ENCODE assay signal across 25 cellular contexts in genomic region chr3:42184622-42185010, GRCh38.
DNase-seq lines count a peak whose midpoint lies in the region; ATAC-seq and TF ChIP-seq lines count a peak whose summit lies in the region.
"Had no signal": no experiment of that assay in that cellular context is flagged by ENCODE, and none has a peak within 500 bp of the region (broad histone marks: within the 10 kb centered on the region; RNA-seq: fewer than 3 reads in every experiment).

No MANE protein-coding gene starts in this region.

- TF ChIP-seq CTCF in WTC11 (IDR thresholded peaks at IDR 0.05): no peak
- TF ChIP-seq CTCF in dorsolateral prefrontal cortex (IDR thresholded peaks at IDR 0.05 in 54 of 56, conservative IDR thresholded peaks at IDR 0.05 in 2 of 56; ENCODE audit: low read depth in 1 of 56, partially characterized antibody in 56 of 56): no peak
- TF ChIP-seq CTCF in suprapubic skin (IDR thresholded peaks at IDR 0.05): no peak
- TF ChIP-seq CTCF in GM13977 (IDR thresholded peaks at IDR 0.05; ENCODE audit: extremely low read depth, insufficient read depth, missing control alignments): no peak
- no peak for TF ChIP-seq CTCF in right lobe of liver (IDR thresholded peaks at IDR 0.05)

- in situ Hi-C loops in GM13977 (cut with MboI; ENCODE audit: low pct_unique_long_range_greater_than_20kb, low sequenced_read_pairs, unreplicated experiment): no loop called here

- TF ChIP-seq POLR2A in suprapubic skin (IDR thresholded peaks at IDR 0.05) (no peak), right lobe of liver (IDR thresholded peaks at IDR 0.05) (no peak)

- ATAC-seq in WTC11 (no peak), naive B cell (ENCODE audit: low read depth in 2 of 2) (no peak), HG02588 (IDR thresholded peaks at IDR 0.05; ENCODE audit: unreplicated experiment) (no peak), right lobe of liver (no peak)
- ATAC-seq: HCT116, mucosa of descending colon had no signal

- H3K36me3 Mint-ChIP-seq in WTC11: peaks cover 29% of the 10 kb centered on the region
- H3K36me3 Mint-ChIP-seq in naive B cell: peaks cover 8 to 10% of the 10 kb centered on the region in 2 donors

- no peaks in the 10 kb centered on the region for H3K9me3 ChIP-seq in suprapubic skin
- H3K9me3 ChIP-seq in right lobe of liver: no peaks in the 10 kb centered on the region
- H3K9me3 ChIP-seq: ascending aorta, mucosa of descending colon, neutrophil, testis, vagina had no signal

- 81% methylated on average over 15 of the region's 15 CpGs for WGBS in suprapubic skin
- WGBS in right lobe of liver (ENCODE audit: insufficient coverage, low coverage, low lambda C conversion rate, missing lambda C conversion rate): 86% methylated on average over 6 of the region's 15 CpGs

- no peak for DNase-seq in WTC11 (ENCODE audit: low spot score)
- DNase-seq in dorsolateral prefrontal cortex: no peak
- DNase-seq in naive B cell: no peak
- DNase-seq in suprapubic skin (ENCODE audit: low spot score in 2 of 2): peak in 1 of 2 donors; percentile 48
- DNase-seq in GM13977 (ENCODE audit: low spot score): no peak
- no peak for DNase-seq in right lobe of liver
- DNase-seq: activated B cell treated with CpG ODN at 0.5 μM for 24 hours; activated CD4-positive, alpha-beta T cell treated with anti-CD3 and anti-CD28 coated beads, Interleukin-2, amount 50 U/mL, for 4 hours; activated CD8-positive, alpha-beta memory T cell treated with anti-CD3 and anti-CD28 coated beads, Interleukin-2, amount 50 U/mL, for 4 hours; foreskin keratinocyte; mucosa of descending colon; NCI-H1105; NCI-H446; NCI-H82; small intestine; stimulated activated CD4-positive, alpha-beta T cell treated with anti-CD3 and anti-CD28 coated beads, Interleukin-1b, Interleukin-23, amount 100 ng/mL, for 48 hours; T1000; testis had no signal

- H3K9me3 Mint-ChIP-seq in WTC11 (no peaks in the 10 kb centered on the region), naive B cell (no peaks in the 10 kb centered on the region)
- H3K9me3 Mint-ChIP-seq: activated B cell treated with CpG ODN at 0.5 μM for 24 hours had no signal

- H3K4me1 Mint-ChIP-seq in WTC11 (peaks cover 30% of the 10 kb centered on the region), naive B cell (peaks cover 0 to 10% (median 1%) of the 10 kb centered on the region in 3 donors)

- H3K4me3 Mint-ChIP-seq in WTC11 (no peak overlapping the region), naive B cell (peak overlapping the region in 1 of 8 donors; percentile 6)
- H3K4me3 Mint-ChIP-seq: activated B cell treated with CpG ODN at 0.5 μM for 24 hours; activated naive CD8-positive, alpha-beta T cell had no signal

- H3K27me3 Mint-ChIP-seq in WTC11 (ENCODE audit: low read depth) (no peaks in the 10 kb centered on the region), naive B cell (no peaks in the 10 kb centered on the region)
- H3K27me3 Mint-ChIP-seq: activated B cell treated with CpG ODN at 0.5 μM for 24 hours; activated naive CD8-positive, alpha-beta T cell had no signal

- H3K27me3 ChIP-seq in dorsolateral prefrontal cortex: no peaks in the 10 kb centered on the region
- no peaks in the 10 kb centered on the region for H3K27me3 ChIP-seq in suprapubic skin
- no peaks in the 10 kb centered on the region for H3K27me3 ChIP-seq in right lobe of liver
- H3K27me3 ChIP-seq: ascending aorta, foreskin keratinocyte, neutrophil, testis, vagina had no signal

- peak overlapping the region in 38 of 59 donors; percentile 0 to 74 (median 44) for H3K27ac ChIP-seq in dorsolateral prefrontal cortex
- peak overlapping the region; percentile 31 for H3K27ac ChIP-seq in suprapubic skin
- H3K27ac ChIP-seq in right lobe of liver: no peak overlapping the region
- H3K27ac ChIP-seq: C4-2B, foreskin keratinocyte, neutrophil, testis, vagina had no signal

- peaks cover 25% of the 10 kb centered on the region for H3K36me3 ChIP-seq in suprapubic skin
- peaks cover 0 to 4% (median 1%) of the 10 kb centered on the region in 4 donors for H3K36me3 ChIP-seq in right lobe of liver

- no peak overlapping the region for H3K4me3 ChIP-seq in dorsolateral prefrontal cortex
- H3K4me3 ChIP-seq in suprapubic skin: no peak overlapping the region
- H3K4me3 ChIP-seq in right lobe of liver: no peak overlapping the region
- H3K4me3 ChIP-seq: ascending aorta, mucosa of descending colon, testis, vagina had no signal

- CTCF ChIA-PET in WTC11 (lab: Charles Lee): interaction anchor here (1.1 to 7.9 kb wide), 2 partner anchors 8 to 67 kb away, joined by 5 to 81 read pairs; no protein-coding TSS in a partner anchor

- intact Hi-C loops in dorsolateral prefrontal cortex (cut with DNase I) (no loop called here), right lobe of liver (cut with DNase I) (no loop called here)

- H3K4me1 ChIP-seq in suprapubic skin (peaks cover 23% of the 10 kb centered on the region), right lobe of liver (peaks cover 0 to 13% (median 4%) of the 10 kb centered on the region in 4 donors)

- H3K27ac Mint-ChIP-seq in WTC11 (peak overlapping the region; percentile 71), naive B cell (peak overlapping the region in 4 of 6 donors; percentile 56 to 77 (median 69))
- H3K27ac Mint-ChIP-seq: activated B cell treated with CpG ODN at 0.5 μM for 24 hours; activated naive CD8-positive, alpha-beta T cell had no signal

- POLR2A ChIA-PET in WTC11 (lab: Charles Lee): no interaction called here

- no peak for TF ChIP-seq EP300 in suprapubic skin (IDR thresholded peaks at IDR 0.05)

TF ChIP-seq in WTC11, 78 proteins besides CTCF, POLR2A, EP300 and RAD21 (continues in another document):
- TF ChIP-seq HMGXB4 (CRISPR knock-in tag; IDR thresholded peaks at IDR 0.05) (no peak), IRF1 (CRISPR knock-in tag; IDR thresholded peaks at IDR 0.05) (no peak), MAX (CRISPR knock-in tag; IDR thresholded peaks at IDR 0.05) (no peak), E2F4 (CRISPR knock-in tag; IDR thresholded peaks at IDR 0.05; ENCODE audit: borderline replicate concordance, low read depth) (no peak), ZNF416 (CRISPR knock-in tag; IDR thresholded peaks at IDR 0.05) (no peak), ZBTB43 (CRISPR knock-in tag; IDR thresholded peaks at IDR 0.05) (no peak), ZNF512 (CRISPR knock-in tag; IDR thresholded peaks at IDR 0.05; ENCODE audit: borderline replicate concordance) (no peak), ZNF232 (CRISPR knock-in tag; IDR thresholded peaks at IDR 0.05) (no peak)

Comparison
In these comparisons a context has a peak if more than half of its experiments do, and no peak if none do; other contexts are left out.
1. H3K27ac ChIP-seq: peak in dorsolateral prefrontal cortex (38 of 59) and suprapubic skin (single experiment); none in right lobe of liver (0 of 3).